ENCODE assay signal across 17 cellular contexts in genomic region chr1:70211536-70211935, GRCh38. TPM values are rescaled to one million over a fixed set of nuclear protein-coding genes. Genes with fewer than 3 reads are reported as not detected.
A peak's percentile ranks its signal among the peaks of the same experiment; 100 is the strongest.
DNase-seq lines count a peak whose midpoint lies in the region; ATAC-seq and TF ChIP-seq lines count a peak whose summit lies in the region.
"Had no signal": no experiment of that assay in that cellular context is flagged by ENCODE, and none has a peak within 500 bp of the region (broad histone marks: within the 10 kb centered on the region; RNA-seq: fewer than 3 reads in every experiment).

No MANE protein-coding gene starts in this region.

- no peak for DNase-seq in activated CD8-positive, alpha-beta memory T cell treated with anti-CD3 and anti-CD28 coated beads, Interleukin-2, amount 10 ng/mL, durations not matched to agents 7 days and 5 days
- no peak for DNase-seq in activated CD8-positive, alpha-beta memory T cell treated with anti-CD3 and anti-CD28 coated beads for 24 hours
- no peak for DNase-seq in CD8-positive, alpha-beta memory T cell
- DNase-seq in MM.1S (no peak), foreskin keratinocyte (no peak), foreskin fibroblast (no peak), Caco-2 (no peak)
- DNase-seq: CD4-positive, alpha-beta T cell; GF-D8; Kasumi-1; MV-4-11; NCI-H1417 treated with DMSO at 0.1 percent for 48 hours; NCI-H2081; NCI-H526; RPMI8226; SJCRH30 had no signal

- H3K27me3 ChIP-seq in CD8-positive, alpha-beta memory T cell (ENCODE audit: insufficient read depth, low read length, poor library complexity, severe bottlenecking) = no peaks in the 10 kb centered on the region
- no peaks in the 10 kb centered on the region for H3K27me3 ChIP-seq in MM.1S (replicated peaks; ENCODE audit: insufficient read depth, low read length)
- no peaks in the 10 kb centered on the region for H3K27me3 ChIP-seq in foreskin keratinocyte
- H3K27me3 ChIP-seq in Caco-2 (replicated peaks; ENCODE audit: control insufficient read depth, insufficient read depth, low read length) = no peaks in the 10 kb centered on the region
- H3K27me3 ChIP-seq: SJCRH30 had no signal

- H3K4me3 Mint-ChIP-seq in activated CD8-positive, alpha-beta memory T cell treated with anti-CD3 and anti-CD28 coated beads, Interleukin-2, amount 10 ng/mL, durations not matched to agents 7 days and 5 days = no peak overlapping the region
- no peak overlapping the region for H3K4me3 Mint-ChIP-seq in CD8-positive, alpha-beta memory T cell
- H3K4me3 Mint-ChIP-seq in Caco-2 (ENCODE audit: unreplicated experiment) = no peak overlapping the region
- H3K4me3 Mint-ChIP-seq: CD4-positive, alpha-beta T cell had no signal

- peak overlapping the region; percentile 44; the same call in 1 of the 2 replicates for H3K4me2 ChIP-seq in MM.1S (ENCODE audit: low read depth, low read length)

- H3K27ac ChIP-seq in CD8-positive, alpha-beta memory T cell (ENCODE audit: low read depth, low read length) = no peak overlapping the region
- no peak overlapping the region for H3K27ac ChIP-seq in MM.1S (ENCODE audit: low read length)
- no peak overlapping the region for H3K27ac ChIP-seq in foreskin keratinocyte
- H3K27ac ChIP-seq: SJCRH30 had no signal

- H2AFZ ChIP-seq in MM.1S (ENCODE audit: low read length) = no peak overlapping the region

- intact Hi-C loops in Caco-2 (cut with micrococcal nuclease; ENCODE audit: unreplicated experiment) = no loop called here

- H4K20me1 ChIP-seq in MM.1S (ENCODE audit: insufficient read depth, low read length) = peaks cover 2% of the 10 kb centered on the region; the same call in 1 of the 2 replicates

- no TSS peak for BruUV-seq in Caco-2 (replicated peaks; lab: Mats Ljungman, UMichigan)

- peaks cover 47% of the 10 kb centered on the region for H3K4me1 Mint-ChIP-seq in activated CD8-positive, alpha-beta memory T cell treated with anti-CD3 and anti-CD28 coated beads, Interleukin-2, amount 10 ng/mL, durations not matched to agents 7 days and 5 days
- H3K4me1 Mint-ChIP-seq in CD8-positive, alpha-beta memory T cell = peaks cover 42 to 68% (median 52%) of the 10 kb centered on the region in 3 donors
- H3K4me1 Mint-ChIP-seq in Caco-2 (ENCODE audit: low read depth, unreplicated experiment) = no peaks in the 10 kb centered on the region

- no peak overlapping the region for H3K9ac ChIP-seq in MM.1S (ENCODE audit: low read length)

- CTCF ChIA-PET in activated CD8-positive, alpha-beta memory T cell treated with anti-CD3 and anti-CD28 coated beads, Interleukin-2, amount 10 ng/mL, durations not matched to agents 7 days and 5 days (lab: Charles Lee) = interaction anchor here (2.6 kb wide), 1 partner anchor 9 kb away, joined by 8 read pairs; the partner anchor contains the start of gene SRSF11
- CTCF ChIA-PET in CD8-positive, alpha-beta memory T cell (lab: Charles Lee) = interaction anchor here (0.6 kb wide), 1 partner anchor 9 kb away, joined by 3 read pairs; the partner anchor contains the start of gene SRSF11
- CTCF ChIA-PET in Caco-2 (lab: Charles Lee) = no interaction called here

- H3K9me3 Mint-ChIP-seq in activated CD8-positive, alpha-beta memory T cell treated with anti-CD3 and anti-CD28 coated beads, Interleukin-2, amount 10 ng/mL, durations not matched to agents 7 days and 5 days (ENCODE audit: low read depth) = no peaks in the 10 kb centered on the region
- H3K9me3 Mint-ChIP-seq in CD8-positive, alpha-beta memory T cell = no peaks in the 10 kb centered on the region
- H3K9me3 Mint-ChIP-seq in Caco-2 (ENCODE audit: unreplicated experiment) = no peaks in the 10 kb centered on the region
- H3K9me3 Mint-ChIP-seq: CD4-positive, alpha-beta T cell had no signal

- peak overlapping the region; percentile 59 for H3K27ac Mint-ChIP-seq in activated CD8-positive, alpha-beta memory T cell treated with anti-CD3 and anti-CD28 coated beads, Interleukin-2, amount 10 ng/mL, durations not matched to agents 7 days and 5 days
- peak overlapping the region in 6 of 8 donors; percentile 26 to 88 (median 38) for H3K27ac Mint-ChIP-seq in CD8-positive, alpha-beta memory T cell
- no peak overlapping the region for H3K27ac Mint-ChIP-seq in Caco-2 (ENCODE audit: unreplicated experiment)
- H3K27ac Mint-ChIP-seq: CD4-positive, alpha-beta T cell had no signal

- H3K4me1 ChIP-seq in CD8-positive, alpha-beta memory T cell (ENCODE audit: insufficient read depth, low read length) = peaks cover 20% of the 10 kb centered on the region
- peaks cover 17% of the 10 kb centered on the region; the same call in 1 of the 2 replicates for H3K4me1 ChIP-seq in MM.1S (ENCODE audit: low read length)
- no peaks in the 10 kb centered on the region for H3K4me1 ChIP-seq in foreskin keratinocyte
- H3K4me1 ChIP-seq in Caco-2 = no peaks in the 10 kb centered on the region
- H3K4me1 ChIP-seq: SJCRH30 had no signal

- H3K27me3 Mint-ChIP-seq in activated CD8-positive, alpha-beta memory T cell treated with anti-CD3 and anti-CD28 coated beads, Interleukin-2, amount 10 ng/mL, durations not matched to agents 7 days and 5 days = no peaks in the 10 kb centered on the region
- H3K27me3 Mint-ChIP-seq in CD8-positive, alpha-beta memory T cell = no peaks in the 10 kb centered on the region
- H3K27me3 Mint-ChIP-seq in Caco-2 (ENCODE audit: insufficient read depth, unreplicated experiment) = no peaks in the 10 kb centered on the region
- H3K27me3 Mint-ChIP-seq: CD4-positive, alpha-beta T cell had no signal

- no peaks in the 10 kb centered on the region for H3F3A ChIP-seq in MM.1S (ENCODE audit: insufficient read depth, low read length)

- H3K4me3 ChIP-seq in CD8-positive, alpha-beta memory T cell (ENCODE audit: low read length) = no peak overlapping the region
- H3K4me3 ChIP-seq in MM.1S (ENCODE audit: low read length) (no peak overlapping the region), foreskin fibroblast (ENCODE audit: low read depth in 1 of 2, low read length in 2 of 2) (no peak overlapping the region), Caco-2 (ENCODE audit: low read depth, low read length) (no peak overlapping the region)
- H3K4me3 ChIP-seq: SJCRH30 had no signal

- peaks cover 97% of the 10 kb centered on the region for H3K79me2 ChIP-seq in MM.1S (ENCODE audit: low read length)

- H3K36me3 ChIP-seq in CD8-positive, alpha-beta memory T cell (ENCODE audit: insufficient read depth, low read length) = peaks cover 7% of the 10 kb centered on the region
- H3K36me3 ChIP-seq in MM.1S (replicated peaks; ENCODE audit: insufficient read depth, low read length) (no peaks in the 10 kb centered on the region; the same call in 1 of the 2 replicates), Caco-2 (ENCODE audit: control insufficient read depth, insufficient read depth, low read length) (no peaks in the 10 kb centered on the region)

- POLR2A ChIA-PET in CD8-positive, alpha-beta memory T cell (lab: Charles Lee) = no interaction called here
- POLR2A ChIA-PET in Caco-2 (lab: Charles Lee) = interaction anchor here (0.5 kb wide), 1 partner anchor 10 kb away, joined by 7 read pairs; the partner anchor contains the start of gene SRSF11

- TF ChIP-seq CTCF in MM.1S (IDR thresholded peaks at IDR 0.05; ENCODE audit: low read length) (no peak), foreskin keratinocyte (conservative IDR thresholded peaks at IDR 0.05) (no peak), foreskin fibroblast (IDR thresholded peaks at IDR 0.05; ENCODE audit: low read depth, low read length) (no peak), Caco-2 (IDR thresholded peaks at IDR 0.05; ENCODE audit: insufficient read depth in 1 of 2, low read depth in 1 of 2, low read length in 1 of 2, severe bottlenecking in 1 of 2, unreplicated experiment in 1 of 2) (no peak)

- H3K9me3 ChIP-seq in CD8-positive, alpha-beta memory T cell (ENCODE audit: low read length) = no peaks in the 10 kb centered on the region
- H3K9me3 ChIP-seq in MM.1S (replicated peaks; ENCODE audit: insufficient read depth, low read length) (no peaks in the 10 kb centered on the region), Caco-2 (no peaks in the 10 kb centered on the region)
- H3K9me3 ChIP-seq: SJCRH30 had no signal

- peaks cover 17% of the 10 kb centered on the region for H3K36me3 Mint-ChIP-seq in activated CD8-positive, alpha-beta memory T cell treated with anti-CD3 and anti-CD28 coated beads, Interleukin-2, amount 10 ng/mL, durations not matched to agents 7 days and 5 days
- H3K36me3 Mint-ChIP-seq in CD8-positive, alpha-beta memory T cell = peaks cover 0 to 62% (median 5%) of the 10 kb centered on the region in 3 donors
- H3K36me3 Mint-ChIP-seq in Caco-2 (ENCODE audit: insufficient read depth, unreplicated experiment) = peaks cover 6% of the 10 kb centered on the region

- no peak for ATAC-seq in activated CD8-positive, alpha-beta memory T cell treated with anti-CD3 and anti-CD28 coated beads, Interleukin-2, amount 10 ng/mL, durations not matched to agents 7 days and 5 days
- ATAC-seq in foreskin keratinocyte = peak; percentile 10
- ATAC-seq in HG02970 (IDR thresholded peaks at IDR 0.05; ENCODE audit: low FRiP score, unreplicated experiment) = no peak

- no peaks in the 10 kb centered on the region for H3K9me2 ChIP-seq in MM.1S (replicated peaks; ENCODE audit: insufficient read depth, low read length)

RNA-seq across cellular contexts. Expression of gene LRRC40, which starts 6.2 kb away (rescaled TPM):
- total RNA-seq in activated CD8-positive, alpha-beta memory T cell treated with anti-CD3 and anti-CD28 coated beads, Interleukin-2, amount 10 ng/mL, durations not matched to agents 7 days and 5 days = 10 to 100 TPM; 17.9 to 20.9 TPM
- 10 to 100 TPM; 20.9 to 23.1 TPM for total RNA-seq in CD8-positive, alpha-beta memory T cell
- 7.5 TPM for polyA plus RNA-seq in CD8-positive, alpha-beta memory T cell
- total RNA-seq in foreskin keratinocyte (26.5 and 27.0 TPM in 2 replicates), Caco-2 (2022) (12.2 and 15.6 TPM in 2 replicates)
- 8.3 and 10.2 TPM in 2 replicates for polyA plus RNA-seq in foreskin keratinocyte

RNA-seq across cellular contexts. Expression of gene SRSF11, which starts 9.6 kb away (rescaled TPM):
- total RNA-seq in activated CD8-positive, alpha-beta memory T cell treated with anti-CD3 and anti-CD28 coated beads, Interleukin-2, amount 10 ng/mL, durations not matched to agents 7 days and 5 days = 100 to 1,000 TPM; 190 to 196 TPM
- total RNA-seq in CD8-positive, alpha-beta memory T cell = 100 to 1,000 TPM; 160 TPM
- polyA plus RNA-seq in CD8-positive, alpha-beta memory T cell = 104 TPM
- total RNA-seq in foreskin keratinocyte (96.7 and 103 TPM in 2 replicates), Caco-2 (2022) (116 and 119 TPM in 2 replicates)
- polyA plus RNA-seq in foreskin keratinocyte = 34.7 and 44.5 TPM in 2 replicates
